10 cellular contexts compared by ENCODE assay signal in the genomic region with DNA sequence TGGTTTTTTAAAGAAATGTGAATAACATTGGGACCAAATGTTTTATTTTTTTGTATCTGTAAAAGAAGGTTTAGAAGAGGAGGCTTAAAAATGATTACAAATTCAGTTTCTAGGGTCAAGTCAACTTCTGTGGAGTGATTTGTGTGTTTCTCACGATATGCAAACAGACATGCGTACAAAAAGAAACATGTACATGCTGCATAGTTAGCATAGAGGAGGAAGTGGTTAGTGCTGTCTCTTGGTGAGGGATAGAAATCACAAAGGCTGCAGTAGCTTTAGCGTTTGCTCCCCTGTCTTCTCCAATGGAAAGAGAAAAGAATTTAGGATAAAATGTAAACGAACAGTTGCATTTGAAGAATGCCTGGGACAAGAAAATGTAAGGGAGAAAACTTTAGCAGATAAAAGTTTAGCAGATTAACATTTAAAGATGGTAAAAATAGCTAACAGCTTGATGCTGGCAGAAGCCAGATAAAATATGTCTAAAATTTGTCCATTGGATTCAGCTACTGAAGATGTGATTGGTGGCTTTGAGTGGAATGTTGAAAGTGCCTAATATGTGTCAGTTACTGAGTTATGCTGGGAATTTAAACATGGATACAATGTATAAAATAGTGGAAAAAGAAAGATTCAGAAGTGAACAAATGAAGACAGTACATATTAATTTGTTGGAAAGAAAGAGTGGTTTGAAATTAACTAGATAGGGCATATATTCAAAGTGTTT. TPM values are rescaled to one million over a fixed set of nuclear protein-coding genes. Genes with fewer than 3 reads are reported as not detected.
DNase-seq lines count a peak whose midpoint lies in the region; ATAC-seq and TF ChIP-seq lines count a peak whose summit lies in the region.
"Had no signal": no experiment of that assay in that cellular context is flagged by ENCODE, and none has a peak within 500 bp of the region (broad histone marks: within the 10 kb centered on the region; RNA-seq: fewer than 3 reads in every experiment).

No MANE protein-coding gene starts in this region.

- H3K36me3 ChIP-seq in esophagus squamous epithelium, result peaks cover 0 to 73% (median 0%) of the 10 kb centered on the region in 3 donors

- H3K4me1 Mint-ChIP-seq in T-helper 17 cell (peaks cover 44% of the 10 kb centered on the region), natural killer cell (peaks cover 30 to 34% of the 10 kb centered on the region in 2 donors)

- H3K9me3 Mint-ChIP-seq in natural killer cell, result no peaks in the 10 kb centered on the region

- ATAC-seq in GM18519 (IDR thresholded peaks at IDR 0.05; ENCODE audit: low FRiP score, unreplicated experiment) (peak; percentile 53), HG02678 (IDR thresholded peaks at IDR 0.05; ENCODE audit: unreplicated experiment) (peak; percentile 78), T-helper 17 cell (peak; percentile 81), natural killer cell (peak; percentile 86 to 90 (median 86)), HG03521 (IDR thresholded peaks at IDR 0.05; ENCODE audit: unreplicated experiment) (no peak), GM21526 (IDR thresholded peaks at IDR 0.05; ENCODE audit: low FRiP score, unreplicated experiment) (no peak)
- ATAC-seq: right cardiac atrium had no signal

- 53 to 58% methylated on average over 4 of the region's 4 CpGs for WGBS in esophagus squamous epithelium, 2 donors

- H3K36me3 Mint-ChIP-seq in T-helper 17 cell (ENCODE audit: low read depth) (peaks cover 16% of the 10 kb centered on the region), natural killer cell (no peaks in the 10 kb centered on the region)

- DNase-seq in T-helper 17 cell (no peak), natural killer cell (no peak), NCI-H1092 (lab: John Stamatoyannopoulos, UW) (no peak), esophagus squamous epithelium (lab: John Stamatoyannopoulos, UW) (no peak)
- DNase-seq: NCI-H2107, right cardiac atrium had no signal

- H3K27me3 ChIP-seq in esophagus squamous epithelium, result no peaks in the 10 kb centered on the region

- peak overlapping the region; percentile 96 for H3K27ac Mint-ChIP-seq in T-helper 17 cell
- peak overlapping the region; percentile 86 to 92 for H3K27ac Mint-ChIP-seq in natural killer cell

- H3K27me3 Mint-ChIP-seq in T-helper 17 cell (no peaks in the 10 kb centered on the region), natural killer cell (ENCODE audit: low read depth in 2 of 2) (no peaks in the 10 kb centered on the region)

- no peak overlapping the region for H3K4me3 ChIP-seq in esophagus squamous epithelium

- H3K9me3 ChIP-seq in T-helper 17 cell (ENCODE audit: control insufficient read depth, low read length, poor library complexity, severe bottlenecking) (no peaks in the 10 kb centered on the region), esophagus squamous epithelium (no peaks in the 10 kb centered on the region)

- intact Hi-C loops in natural killer cell (cut with micrococcal nuclease), result loop anchor here (5.0 kb wide), 1 partner anchor 44 kb away; a partner anchor contains a TSS
- intact Hi-C loops in esophagus squamous epithelium (cut with DNase I), result no loop called here

- H3K4me1 ChIP-seq in esophagus squamous epithelium, result no peaks in the 10 kb centered on the region

- no peak for TF ChIP-seq POLR2A in esophagus squamous epithelium (IDR thresholded peaks at IDR 0.05)

- H3K4me3 Mint-ChIP-seq in T-helper 17 cell, result peak overlapping the region; percentile 87
- H3K4me3 Mint-ChIP-seq in natural killer cell, result peak overlapping the region; percentile 88

- no peak overlapping the region for H3K27ac ChIP-seq in esophagus squamous epithelium

- TF ChIP-seq CTCF in natural killer cell (IDR thresholded peaks at IDR 0.05) (no peak), esophagus squamous epithelium (IDR thresholded peaks at IDR 0.05) (no peak)

RNA-seq across cellular contexts. Expression of a gene that starts 44.9 kb away (rescaled TPM):
- total RNA-seq in T-helper 17 cell (100 to 1,000 TPM in 1 of 2 donors, 10 to 100 TPM in 1; 87.8 to 108 TPM), natural killer cell (10 to 100 TPM; 49.8 to 55.8 (median 54.5) TPM), esophagus squamous epithelium (10 to 100 TPM; 25.2 to 48.6 (median 30.7) TPM)

Comparison
In these comparisons a context has a peak if more than half of its experiments do, and no peak if none do; other contexts are left out.
1. ATAC-seq: peak in GM18519 (single experiment), HG02678 (single experiment), T-helper 17 cell (single experiment) and natural killer cell (3 of 3); none in HG03521 (single experiment) and GM21526 (single experiment).